In genomic region chr3:119388577-119388976, GRCh38 we compare ENCODE assay signal across 1 cellular context.
TF ChIP-seq lines count a peak whose summit lies in the region.

No MANE protein-coding gene starts in this region.

TF ChIP-seq in K562, 482 proteins besides CTCF, POLR2A, EP300 and RAD21 (continued from another document):
- TF ChIP-seq DEAF1 (CRISPR knock-in tag; IDR thresholded peaks at IDR 0.05) (0 out of 2 replicates have a peak, but pooled peaks have one; percentile 14), ARID2 (IDR thresholded peaks at IDR 0.05) (no peak), ZNF586 (CRISPR knock-in tag; conservative IDR thresholded peaks at IDR 0.05) (no peak), STAT5B (CRISPR knock-in tag; IDR thresholded peaks at IDR 0.05) (no peak), NCOA6 (IDR thresholded peaks at IDR 0.05) (no peak), UBTF (IDR thresholded peaks at IDR 0.05; ENCODE audit: borderline replicate concordance in 1 of 2, low read depth in 2 of 2, low read length in 2 of 2) (no peak), NR0B1 (IDR thresholded peaks at IDR 0.05; ENCODE audit: partially characterized antibody) (no peak), ZBED1 (IDR thresholded peaks at IDR 0.05) (no peak), TAF7 (tag; IDR thresholded peaks at IDR 0.05) (no peak), ZNF57 (CRISPR knock-in tag; IDR thresholded peaks at IDR 0.05) (no peak), NFE2 (IDR thresholded peaks at IDR 0.05; ENCODE audit: low read depth) (no peak), ZNF143 (CRISPR knock-in tag; IDR thresholded peaks at IDR 0.05) (no peak), CBX3 (IDR thresholded peaks at IDR 0.05; ENCODE audit: borderline replicate concordance in 1 of 2, low read length in 2 of 2) (no peak), SMC3 (conservative IDR thresholded peaks at IDR 0.05; ENCODE audit: insufficient read depth, low read depth, low read length) (0 out of 2 replicates have a peak, but pooled peaks have one; percentile 22)
TF ChIP-seq in K562: peak in this region for 2.
